12 cellular contexts compared by ENCODE assay signal in genomic region chr11:7004482-7004881, GRCh38. TPM values are rescaled to one million over a fixed set of nuclear protein-coding genes. Genes with fewer than 3 reads are reported as not detected.
DNase-seq lines count a peak whose midpoint lies in the region; ATAC-seq and TF ChIP-seq lines count a peak whose summit lies in the region.
"Had no signal": no experiment of that assay in that cellular context is flagged by ENCODE, and none has a peak within 500 bp of the region (broad histone marks: within the 10 kb centered on the region; RNA-seq: fewer than 3 reads in every experiment).

No MANE protein-coding gene starts in this region.

- ATAC-seq in HG02938 (IDR thresholded peaks at IDR 0.05; ENCODE audit: unreplicated experiment) (peak; percentile 65), left colon (peak; percentile 73), GM18909 (IDR thresholded peaks at IDR 0.05; ENCODE audit: poor library complexity, unreplicated experiment) (no peak), omental fat pad (ENCODE audit: low FRiP score) (no peak)

- H3K9ac ChIP-seq in SK-N-SH = no peak overlapping the region

- TF ChIP-seq RAD21 in SK-N-SH (IDR thresholded peaks at IDR 0.05; ENCODE audit: low read length) = no peak

- no peaks in the 10 kb centered on the region for H3K9me2 ChIP-seq in SK-N-SH

- no peak overlapping the region for H3K27ac ChIP-seq in SK-N-SH (ENCODE audit: low read depth in 2 of 2, low read length in 1 of 2)

- H3K9me3 ChIP-seq in SK-N-SH = no peaks in the 10 kb centered on the region

- TF ChIP-seq CTCF in GM12864 (IDR thresholded peaks at IDR 0.05; ENCODE audit: low read depth, low read length, missing control alignments) (no peak), SK-N-SH (IDR thresholded peaks at IDR 0.05) (no peak), omental fat pad (IDR thresholded peaks at IDR 0.05) (no peak)

- H2AFZ ChIP-seq in SK-N-SH (ENCODE audit: low read depth) = no peak overlapping the region

- DNase-seq in GM12864 (ENCODE audit: low read depth) (peak; percentile 12), SK-N-SH (no peak), left colon (no peak), omental fat pad (ENCODE audit: low spot score) (no peak), HEK293T (ENCODE audit: extremely low spot score) (no peak)
- DNase-seq in NK-92 treated with Interleukin-12 subunit alpha and Interleukin-12 subunit beta, amount 100 ng/mL, for 24 hours (lab: John Stamatoyannopoulos, UW) = no peak
- DNase-seq: activated naive CD4-positive, alpha-beta T cell; effector CD8-positive, alpha-beta T cell; NCI-H524 had no signal

- no peaks in the 10 kb centered on the region for H4K20me1 ChIP-seq in SK-N-SH (ENCODE audit: insufficient read depth)

- no peak overlapping the region for H3K4me3 ChIP-seq in GM12864 (ENCODE audit: low read depth, low read length)
- H3K4me3 ChIP-seq in SK-N-SH (ENCODE audit: low read depth in 2 of 2, low read length in 1 of 2) = no peak overlapping the region

- CTCF ChIA-PET in SK-N-SH (lab: Yijun Ruan, JAX) = no interaction called here
- CTCF ChIA-PET in HEK293T (lab: Yijun Ruan, JAX) = no interaction called here

- no peaks in the 10 kb centered on the region for H3K4me1 ChIP-seq in SK-N-SH (ENCODE audit: control insufficient read depth in 1 of 2, insufficient read depth in 2 of 2, low read depth in 1 of 2, low read length in 1 of 2)

- POLR2A ChIA-PET in SK-N-SH (lab: Yijun Ruan, JAX) = no interaction called here
- POLR2A ChIA-PET in HEK293T (lab: Yijun Ruan, JAX) = no interaction called here

- WGBS in SK-N-SH (ENCODE audit: low lambda C conversion rate) = 39% methylated on average over 3 of the region's 3 CpGs

- H3K4me2 ChIP-seq in SK-N-SH = peak overlapping the region; percentile 48; the same call in 1 of the 2 replicates

- intact Hi-C loops in left colon (cut with DNase I, micrococcal nuclease) = no loop called here

- no peaks in the 10 kb centered on the region for H3K27me3 ChIP-seq in SK-N-SH (ENCODE audit: insufficient read depth)

- TF ChIP-seq EP300 in SK-N-SH (IDR thresholded peaks at IDR 0.05; ENCODE audit: borderline replicate concordance in 1 of 2, low read depth in 1 of 2, low read length in 1 of 2) = no peak

- H3K79me2 ChIP-seq in SK-N-SH (ENCODE audit: insufficient read depth) = no peaks in the 10 kb centered on the region

- H3F3A ChIP-seq in SK-N-SH (replicated peaks; ENCODE audit: insufficient read depth) = no peaks in the 10 kb centered on the region

- H3K36me3 ChIP-seq in SK-N-SH (replicated peaks in 1 of 2; ENCODE audit: control insufficient read depth in 1 of 2, insufficient read depth in 2 of 2, low read length in 1 of 2) = peaks cover 8 to 11% of the 10 kb centered on the region in 2 experiments

TF ChIP-seq in SK-N-SH, 30 proteins besides CTCF, POLR2A, EP300 and RAD21 (continues in another document):
- TF ChIP-seq FOXJ3 (CRISPR knock-in tag; IDR thresholded peaks at IDR 0.05) = no peak
- TF ChIP-seq, protein P1, sequence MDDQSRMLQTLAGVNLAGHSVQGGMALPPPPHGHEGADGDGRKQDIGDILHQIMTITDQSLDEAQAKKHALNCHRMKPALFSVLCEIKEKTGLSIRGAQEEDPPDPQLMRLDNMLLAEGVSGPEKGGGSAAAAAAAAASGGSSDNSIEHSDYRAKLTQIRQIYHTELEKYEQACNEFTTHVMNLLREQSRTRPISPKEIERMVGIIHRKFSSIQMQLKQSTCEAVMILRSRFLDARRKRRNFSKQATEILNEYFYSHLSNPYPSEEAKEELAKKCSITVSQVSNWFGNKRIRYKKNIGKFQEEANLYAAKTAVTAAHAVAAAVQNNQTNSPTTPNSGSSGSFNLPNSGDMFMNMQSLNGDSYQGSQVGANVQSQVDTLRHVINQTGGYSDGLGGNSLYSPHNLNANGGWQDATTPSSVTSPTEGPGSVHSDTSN (IDR thresholded peaks at IDR 0.05) = no peak
- no peak for TF ChIP-seq RCOR1 (IDR thresholded peaks at IDR 0.05; ENCODE audit: low read length)
- TF ChIP-seq RFX5 (IDR thresholded peaks at IDR 0.05; ENCODE audit: low read length) = no peak
- no peak for TF ChIP-seq JUND (IDR thresholded peaks at IDR 0.05)
- no peak for TF ChIP-seq RXRA (IDR thresholded peaks at IDR 0.05; ENCODE audit: borderline replicate concordance, low read depth)
- no peak for TF ChIP-seq SIN3A (IDR thresholded peaks at IDR 0.05; ENCODE audit: borderline replicate concordance, low read depth, low read length)
- TF ChIP-seq SMC3 (IDR thresholded peaks at IDR 0.05; ENCODE audit: low read depth, low read length) = no peak
- no peak for TF ChIP-seq CHD2 (IDR thresholded peaks at IDR 0.05; ENCODE audit: low read length, partially characterized antibody)
- TF ChIP-seq, protein P2, sequence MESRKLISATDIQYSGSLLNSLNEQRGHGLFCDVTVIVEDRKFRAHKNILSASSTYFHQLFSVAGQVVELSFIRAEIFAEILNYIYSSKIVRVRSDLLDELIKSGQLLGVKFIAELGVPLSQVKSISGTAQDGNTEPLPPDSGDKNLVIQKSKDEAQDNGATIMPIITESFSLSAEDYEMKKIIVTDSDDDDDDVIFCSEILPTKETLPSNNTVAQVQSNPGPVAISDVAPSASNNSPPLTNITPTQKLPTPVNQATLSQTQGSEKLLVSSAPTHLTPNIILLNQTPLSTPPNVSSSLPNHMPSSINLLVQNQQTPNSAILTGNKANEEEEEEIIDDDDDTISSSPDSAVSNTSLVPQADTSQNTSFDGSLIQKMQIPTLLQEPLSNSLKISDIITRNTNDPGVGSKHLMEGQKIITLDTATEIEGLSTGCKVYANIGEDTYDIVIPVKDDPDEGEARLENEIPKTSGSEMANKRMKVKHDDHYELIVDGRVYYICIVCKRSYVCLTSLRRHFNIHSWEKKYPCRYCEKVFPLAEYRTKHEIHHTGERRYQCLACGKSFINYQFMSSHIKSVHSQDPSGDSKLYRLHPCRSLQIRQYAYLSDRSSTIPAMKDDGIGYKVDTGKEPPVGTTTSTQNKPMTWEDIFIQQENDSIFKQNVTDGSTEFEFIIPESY (IDR thresholded peaks at IDR 0.05; ENCODE audit: borderline replicate concordance, low read depth) = no peak
- no peak for TF ChIP-seq TCF12 (IDR thresholded peaks at IDR 0.05)
- no peak for TF ChIP-seq FOSL2 (IDR thresholded peaks at IDR 0.05; ENCODE audit: borderline replicate concordance, low read depth)
- no peak for TF ChIP-seq MXI1 (IDR thresholded peaks at IDR 0.05; ENCODE audit: low read depth, low read length)
- TF ChIP-seq TEAD4 (IDR thresholded peaks at IDR 0.05; ENCODE audit: borderline replicate concordance, insufficient read depth) = no peak
- TF ChIP-seq FOXM1 (IDR thresholded peaks at IDR 0.05; ENCODE audit: low read depth) = no peak

TF ChIP-seq in HEK293T, 16 proteins besides CTCF, POLR2A, EP300 and RAD21:
- no peak for TF ChIP-seq PKNOX1 (IDR thresholded peaks at IDR 0.05)
- TF ChIP-seq BHLHE40 (IDR thresholded peaks at IDR 0.05; ENCODE audit: borderline replicate concordance) = no peak
- no peak for TF ChIP-seq ZNF384 (IDR thresholded peaks at IDR 0.05)
- no peak for TF ChIP-seq FOXM1 (IDR thresholded peaks at IDR 0.05; ENCODE audit: borderline replicate concordance)
- no peak for TF ChIP-seq TARDBP (IDR thresholded peaks at IDR 0.05)
- no peak for TF ChIP-seq FOXK2 (IDR thresholded peaks at IDR 0.05)
- no peak for TF ChIP-seq SP1 (IDR thresholded peaks at IDR 0.05)
- no peak for TF ChIP-seq HDGF (IDR thresholded peaks at IDR 0.05; ENCODE audit: borderline replicate concordance)
- no peak for TF ChIP-seq LEF1 (IDR thresholded peaks at IDR 0.05; ENCODE audit: borderline replicate concordance)
- no peak for TF ChIP-seq NFRKB (IDR thresholded peaks at IDR 0.05)
- TF ChIP-seq SUZ12 (IDR thresholded peaks at IDR 0.05) = no peak
- TF ChIP-seq ARNT (IDR thresholded peaks at IDR 0.05) = no peak
- no peak for TF ChIP-seq ELF4 (IDR thresholded peaks at IDR 0.05)
- TF ChIP-seq L3MBTL2 (conservative IDR thresholded peaks at IDR 0.05) = no peak
TF ChIP-seq in HEK293T: peak in this region for 0.

RNA-seq across cellular contexts. Expression of gene ZNF214, which starts 15.7 kb away (rescaled TPM):
- polyA plus RNA-seq in SK-N-SH (2012; rRNA removed) = 1.4 and 2.5 TPM in 2 replicates
- polyA plus RNA-seq in SK-N-SH (2012; cell fraction: cytosol; rRNA removed) = 2.1 and 2.5 TPM in 2 replicates
- 0.90 and 1.4 TPM in 2 replicates for polyA plus RNA-seq in SK-N-SH (2012; cell fraction: nucleus; rRNA removed)
- total RNA-seq in left colon = 1 to 10 TPM; 1.8 to 2.0 TPM
- total RNA-seq in omental fat pad = 1 to 10 TPM in 3 of 4 donors, not detected in 1; 1.4 to 2.0 (median 1.9) TPM

RNA-seq across cellular contexts. Expression of gene NLRP14, which starts 15.8 kb away (rescaled TPM):
- polyA plus RNA-seq in SK-N-SH (2012; rRNA removed) = not detected in 2 replicates
- polyA plus RNA-seq in SK-N-SH (2012; cell fraction: cytosol; rRNA removed) = 0.01 TPM in 1 of 2 replicates, not detected in the other
- not detected in 2 replicates for polyA plus RNA-seq in SK-N-SH (2012; cell fraction: nucleus; rRNA removed)
- total RNA-seq in left colon = under 1 TPM; 0.14 to 0.24 TPM
- not detected for total RNA-seq in omental fat pad
- total RNA-seq: kidney epithelial cell had no signal

Comparison
In these comparisons a context has a peak if more than half of its experiments do, and no peak if none do; other contexts are left out.
1. ATAC-seq: peak in HG02938 (single experiment) and left colon (single experiment); none in GM18909 (single experiment) and omental fat pad (single experiment).